ENCODE assay signal across 1 cellular context in genomic region chr6:8655670-8656454, GRCh38.
A peak's percentile ranks its signal among the peaks of the same experiment; 100 is the strongest.
TF ChIP-seq lines count a peak whose summit lies in the region.

No MANE protein-coding gene starts in this region.

TF ChIP-seq in HepG2, 621 proteins besides CTCF, POLR2A, EP300 and RAD21 (continued from another document and continues in another):
- TF ChIP-seq HNF4G (IDR thresholded peaks at IDR 0.05; ENCODE audit: borderline replicate concordance, low read depth, low read length) (peak; percentile 61; the same call in 1 of the 2 replicates), HNF4G (CRISPR knock-in tag; IDR thresholded peaks at IDR 0.05; ENCODE audit: borderline replicate concordance, low read depth) (no peak), ZNF12 (CRISPR knock-in tag; IDR thresholded peaks at IDR 0.05) (0 out of 2 replicates have a peak, but pooled peaks have one; percentile 26), FOXA1 (IDR thresholded peaks at IDR 0.05) (peak; percentile 37; the same call in 1 of the 2 replicates), FOXA1 (CRISPR knock-in tag; IDR thresholded peaks at IDR 0.05) (peak; percentile 38), GATAD2A (CRISPR knock-in tag; IDR thresholded peaks at IDR 0.05) (peak; percentile 92), GABPA (IDR thresholded peaks at IDR 0.05; ENCODE audit: low read depth, low read length) (no peak), GABPA (CRISPR knock-in tag; IDR thresholded peaks at IDR 0.05; ENCODE audit: low read depth) (no peak), ATF1 (CRISPR knock-in tag; IDR thresholded peaks at IDR 0.05) (no peak), SP5 (CRISPR knock-in tag; IDR thresholded peaks at IDR 0.05; ENCODE audit: borderline replicate concordance, low read depth) (no peak), TCF7 (IDR thresholded peaks at IDR 0.05; ENCODE audit: low read depth) (peak; percentile 41; the same call in 1 of the 2 replicates), ZNF282 (IDR thresholded peaks at IDR 0.05; ENCODE audit: partially characterized antibody) (no peak), NCOA2 (CRISPR knock-in tag; IDR thresholded peaks at IDR 0.05) (peak; percentile 61), NPAS2 (CRISPR knock-in tag; IDR thresholded peaks at IDR 0.05; ENCODE audit: borderline replicate concordance) (no peak), ZNF251 (CRISPR knock-in tag; IDR thresholded peaks at IDR 0.05) (no peak), ZFP82 (CRISPR knock-in tag; IDR thresholded peaks at IDR 0.05; ENCODE audit: borderline replicate concordance) (no peak), RFXANK (CRISPR knock-in tag; IDR thresholded peaks at IDR 0.05) (no peak), HNF4A (CRISPR knock-in tag; IDR thresholded peaks at IDR 0.05) (peak; percentile 77), KDM6A (CRISPR knock-in tag; IDR thresholded peaks at IDR 0.05; ENCODE audit: low read depth) (0 out of 2 replicates have a peak, but pooled peaks have one; percentile 36), CENPX (CRISPR knock-in tag; IDR thresholded peaks at IDR 0.05) (no peak), CENPT (CRISPR knock-in tag; IDR thresholded peaks at IDR 0.05; ENCODE audit: low read depth) (no peak), MXD4 (CRISPR knock-in tag; IDR thresholded peaks at IDR 0.05) (0 out of 2 replicates have a peak, but pooled peaks have one; percentile 43), MIXL1 (CRISPR knock-in tag; IDR thresholded peaks at IDR 0.05) (peak; percentile 82; the same call in 1 of the 2 replicates), NFIC (IDR thresholded peaks at IDR 0.05; ENCODE audit: low read length) (peak; percentile 63; the same call in 1 of the 2 replicates), U2AF2 (IDR thresholded peaks at IDR 0.05; ENCODE audit: low read depth, low read length) (no peak), MNT (IDR thresholded peaks at IDR 0.05) (no peak), ZBTB4 (CRISPR knock-in tag; IDR thresholded peaks at IDR 0.05; ENCODE audit: borderline replicate concordance) (no peak), CREB1 (IDR thresholded peaks at IDR 0.05) (no peak), CREB1 (CRISPR knock-in tag; IDR thresholded peaks at IDR 0.05) (peak; percentile 42; the same call in 1 of the 2 replicates), ZNF510 (CRISPR knock-in tag; IDR thresholded peaks at IDR 0.05; ENCODE audit: low read depth) (no peak), ZNF274 (CRISPR knock-in tag; IDR thresholded peaks at IDR 0.05) (no peak), ZNF850 (CRISPR knock-in tag; conservative IDR thresholded peaks at IDR 0.05) (no peak), TP53 (CRISPR knock-in tag; conservative IDR thresholded peaks at IDR 0.05) (no peak), RARA (CRISPR knock-in tag; IDR thresholded peaks at IDR 0.05) (peak; percentile 72), ZFP37 (CRISPR knock-in tag; IDR thresholded peaks at IDR 0.05; ENCODE audit: borderline replicate concordance) (no peak), ZBTB25 (CRISPR knock-in tag; IDR thresholded peaks at IDR 0.05) (no peak), ZNF468 (CRISPR knock-in tag; IDR thresholded peaks at IDR 0.05) (no peak), ZFP36L2 (CRISPR knock-in tag; IDR thresholded peaks at IDR 0.05) (no peak), SALL1 (CRISPR knock-in tag; IDR thresholded peaks at IDR 0.05) (peak; percentile 43; the same call in 1 of the 2 replicates), HMG20A (CRISPR knock-in tag; IDR thresholded peaks at IDR 0.05; ENCODE audit: borderline replicate concordance) (peak; percentile 65; the same call in 1 of the 2 replicates), FOXA3 (CRISPR knock-in tag; IDR thresholded peaks at IDR 0.05) (peak; percentile 80), ARID3A (IDR thresholded peaks at IDR 0.05; ENCODE audit: low read depth, low read length) (peak; percentile 60; the same call in 1 of the 2 replicates), KDM1A (CRISPR knock-in tag; IDR thresholded peaks at IDR 0.05) (no peak), ATF7 (IDR thresholded peaks at IDR 0.05) (no peak), ATF7 (CRISPR knock-in tag; IDR thresholded peaks at IDR 0.05) (no peak), ZNF329 (CRISPR knock-in tag; IDR thresholded peaks at IDR 0.05; ENCODE audit: low read depth) (no peak), CERS6 (CRISPR knock-in tag; IDR thresholded peaks at IDR 0.05) (no peak), TBX3 (IDR thresholded peaks at IDR 0.05; ENCODE audit: borderline replicate concordance) (peak; percentile 41; the same call in 1 of the 2 replicates), ZNF552 (CRISPR knock-in tag; IDR thresholded peaks at IDR 0.05; ENCODE audit: borderline replicate concordance) (no peak), AGO1 (IDR thresholded peaks at IDR 0.05; ENCODE audit: low read depth, low read length, poor library complexity, severe bottlenecking) (no peak), ZNF235 (CRISPR knock-in tag; IDR thresholded peaks at IDR 0.05; ENCODE audit: borderline replicate concordance) (no peak), ZMYM2 (CRISPR knock-in tag; IDR thresholded peaks at IDR 0.05) (no peak), EZH2 (conservative IDR thresholded peaks at IDR 0.05; ENCODE audit: low read depth, low read length) (no peak), HOMEZ (CRISPR knock-in tag; IDR thresholded peaks at IDR 0.05; ENCODE audit: low read depth) (0 out of 2 replicates have a peak, but pooled peaks have one; percentile 31), ZNF496 (CRISPR knock-in tag; IDR thresholded peaks at IDR 0.05; ENCODE audit: insufficient replicate concordance) (no peak), NONO (IDR thresholded peaks at IDR 0.05) (no peak), NONO (CRISPR knock-in tag; conservative IDR thresholded peaks at IDR 0.05) (0 out of 2 replicates have a peak, but pooled peaks have one; percentile 22), KAT8 (CRISPR knock-in tag; IDR thresholded peaks at IDR 0.05) (peak; percentile 40; the same call in 1 of the 2 replicates), LCORL (IDR thresholded peaks at IDR 0.05) (peak; percentile 65), LCORL (CRISPR knock-in tag; IDR thresholded peaks at IDR 0.05) (no peak), MED1 (CRISPR knock-in tag; IDR thresholded peaks at IDR 0.05) (peak; percentile 49; the same call in 1 of the 2 replicates), RAD51 (IDR thresholded peaks at IDR 0.05; ENCODE audit: borderline replicate concordance) (no peak), MZF1 (CRISPR knock-in tag; IDR thresholded peaks at IDR 0.05; ENCODE audit: borderline replicate concordance) (no peak), ZNF609 (CRISPR knock-in tag; IDR thresholded peaks at IDR 0.05; ENCODE audit: borderline replicate concordance) (no peak), HDAC2 (CRISPR knock-in tag; IDR thresholded peaks at IDR 0.05) (0 out of 2 replicates have a peak, but pooled peaks have one; percentile 28)
